11 cellular contexts compared by ENCODE assay signal in the genomic region with DNA sequence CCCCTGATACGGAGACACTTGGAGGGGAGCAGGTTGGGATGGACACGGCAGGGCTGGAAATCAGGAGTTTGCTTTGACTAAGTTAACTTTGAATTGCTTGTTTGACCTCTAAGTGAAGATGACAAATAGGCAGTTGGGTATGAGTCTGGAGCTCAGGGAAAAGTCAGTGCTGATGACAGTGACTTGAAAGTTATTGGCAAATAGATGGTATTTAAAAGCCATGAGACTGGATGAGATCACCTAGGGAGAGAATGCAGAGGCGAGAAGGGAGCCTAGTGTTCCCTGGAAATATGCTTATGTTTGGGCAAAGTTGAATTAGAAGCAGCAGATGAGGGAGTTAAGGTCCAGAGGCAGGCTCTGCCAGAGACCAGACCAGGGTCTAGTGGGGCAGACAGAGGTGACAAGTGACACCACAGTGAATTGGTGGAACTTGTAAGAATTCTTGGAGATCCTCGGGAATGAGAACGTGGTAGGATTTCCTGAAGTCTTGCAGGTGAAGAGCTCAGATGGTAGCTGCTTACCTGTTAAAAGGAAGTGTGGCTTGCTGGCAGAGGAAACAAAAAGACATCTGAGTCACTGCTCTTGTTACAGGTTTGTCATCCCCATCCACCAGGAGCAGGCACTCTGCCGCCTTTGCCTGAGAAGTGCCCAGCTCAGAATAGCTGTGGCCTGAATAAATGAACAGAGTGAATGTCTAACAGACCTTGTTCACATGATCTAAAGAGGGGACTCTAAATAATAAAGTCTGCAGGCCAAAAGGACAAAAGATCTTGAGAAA. TPM values are rescaled to one million over a fixed set of nuclear protein-coding genes. Genes with fewer than 3 reads are reported as not detected.
DNase-seq lines count a peak whose midpoint lies in the region; ATAC-seq, FAIRE-seq and TF ChIP-seq lines count a peak whose summit lies in the region.
"Had no signal": no experiment of that assay in that cellular context is flagged by ENCODE, and none has a peak within 500 bp of the region (broad histone marks: within the 10 kb centered on the region; RNA-seq: fewer than 3 reads in every experiment).

No MANE protein-coding gene starts in this region.

- POLR2A ChIA-PET in endothelial cell of umbilical vein (lab: Charles Lee) = no interaction called here

- peaks cover 16% of the 10 kb centered on the region for H3K4me1 ChIP-seq in endothelial cell of umbilical vein (ENCODE audit: control insufficient read depth, extremely low read depth, insufficient read depth, low read length)
- H3K4me1 ChIP-seq: neural progenitor cell had no signal

- H3K27me3 Mint-ChIP-seq in naive B cell = peaks cover 0 to 3% (median 0%) of the 10 kb centered on the region in 3 donors

- no peaks in the 10 kb centered on the region for H3K9me3 ChIP-seq in endothelial cell of umbilical vein (replicated peaks; ENCODE audit: control insufficient read depth, insufficient read depth, low read length)

- peak overlapping the region in 4 of 6 donors; percentile 39 to 72 (median 64) for H3K27ac Mint-ChIP-seq in naive B cell
- H3K27ac Mint-ChIP-seq: CD4-positive, CD25-positive, alpha-beta regulatory T cell; neural progenitor cell had no signal

- peaks cover 45 to 66% (median 60%) of the 10 kb centered on the region in 3 donors for H3K4me1 Mint-ChIP-seq in naive B cell

- no peak for TF ChIP-seq POLR2A in endothelial cell of umbilical vein (IDR thresholded peaks at IDR 0.05; ENCODE audit: low read depth, low read length)

- ATAC-seq in naive B cell (ENCODE audit: low read depth in 2 of 2) = no peak

- H3K4me2 ChIP-seq in endothelial cell of umbilical vein (ENCODE audit: insufficient read depth, low read length) = no peak overlapping the region
- H3K4me2 ChIP-seq: neural progenitor cell had no signal

- dilution Hi-C loops in endothelial cell of umbilical vein (cut with MboI; ENCODE audit: extremely low pct_ligation_motif_present, low sequenced_read_pairs) = no loop called here

- no peaks in the 10 kb centered on the region for H4K20me1 ChIP-seq in endothelial cell of umbilical vein (replicated peaks; ENCODE audit: control insufficient read depth, extremely low read depth, insufficient read depth, low read length)

- H3K4me3 Mint-ChIP-seq in naive B cell = peak overlapping the region in 6 of 8 donors; percentile 1 to 94 (median 86)
- H3K4me3 Mint-ChIP-seq: CD4-positive, CD25-positive, alpha-beta regulatory T cell; neural progenitor cell had no signal

- FAIRE-seq in endothelial cell of umbilical vein (lab: Jason Lieb, UNC) = peak; percentile 21
- FAIRE-seq: colon had no signal

- H3K36me3 ChIP-seq in endothelial cell of umbilical vein (ENCODE audit: control insufficient read depth in 2 of 2, extremely low read depth in 1 of 2, insufficient read depth in 2 of 2, low read length in 2 of 2) = no peaks in the 10 kb centered on the region
- H3K36me3 ChIP-seq: neural progenitor cell had no signal

- intact Hi-C loops in endothelial cell of umbilical vein (cut with micrococcal nuclease) = loop anchor here (5.0 kb wide), 3 partner anchors 68 to 348 kb away; no protein-coding TSS in a partner anchor

- CTCF ChIA-PET in endothelial cell of umbilical vein (lab: Charles Lee) = interaction anchor here (1.0 to 4.8 kb wide), 2 partner anchors 10 to 87 kb away, joined by 3 to 37 read pairs; a partner anchor contains a TSS

- peak; percentile 60 for DNase-seq in AG20443 (ENCODE audit: low spot score)
- peak; percentile 62 for DNase-seq in HPDE6-E6E7 (ENCODE audit: extremely low spot score)
- DNase-seq in endothelial cell of umbilical vein (ENCODE audit: low read depth, low spot score) = no peak
- DNase-seq in naive B cell = no peak
- no peak for DNase-seq in GM20000 (ENCODE audit: low spot score)
- no peak for DNase-seq in activated CD4-positive, CD25-positive, alpha-beta regulatory T cell (lab: John Stamatoyannopoulos, UW)
- no peak for DNase-seq in LoVo (ENCODE audit: low spot score)
- DNase-seq in NCI-H1048 (lab: John Stamatoyannopoulos, UW) = no peak
- DNase-seq: CD4-positive, CD25-positive, alpha-beta regulatory T cell had no signal

- H3K9ac ChIP-seq in endothelial cell of umbilical vein (replicated peaks; ENCODE audit: extremely low read depth, insufficient read depth, low read length) = no peak overlapping the region
- H3K9ac ChIP-seq: neural progenitor cell had no signal

- H2AFZ ChIP-seq in endothelial cell of umbilical vein (ENCODE audit: low read depth, low read length) = no peak overlapping the region
- H2AFZ ChIP-seq: neural progenitor cell had no signal

- TF ChIP-seq CTCF in endothelial cell of umbilical vein (IDR thresholded peaks at IDR 0.05; ENCODE audit: extremely low read depth in 1 of 2, insufficient read depth in 1 of 2, low read depth in 1 of 2, low read length in 2 of 2) (no peak), GM20000 (IDR thresholded peaks at IDR 0.05; ENCODE audit: extremely low read depth, missing control alignments) (no peak)

- H3K4me3 ChIP-seq in endothelial cell of umbilical vein (replicated peaks in 1 of 3; ENCODE audit: insufficient read depth in 1 of 3, low read depth in 1 of 3, low read length in 3 of 3) = no peak overlapping the region
- H3K4me3 ChIP-seq: neural progenitor cell had no signal

- H3K79me2 ChIP-seq in endothelial cell of umbilical vein (ENCODE audit: control insufficient read depth, insufficient read depth, low read length) = no peaks in the 10 kb centered on the region

- BruUV-seq in endothelial cell of umbilical vein (replicated peaks; lab: Mats Ljungman, UMichigan) = no TSS peak

- H3K36me3 Mint-ChIP-seq in naive B cell = no peaks in the 10 kb centered on the region
- H3K36me3 Mint-ChIP-seq: CD4-positive, CD25-positive, alpha-beta regulatory T cell; neural progenitor cell had no signal

- no peaks in the 10 kb centered on the region for H3K27me3 ChIP-seq in endothelial cell of umbilical vein (ENCODE audit: control insufficient read depth in 2 of 2, insufficient read depth in 2 of 2, low read length in 2 of 2)
- H3K27me3 ChIP-seq: neural progenitor cell had no signal

- H3K9me1 ChIP-seq in endothelial cell of umbilical vein (replicated peaks; ENCODE audit: control insufficient read depth, extremely low read depth, insufficient read depth, low read length) = no peaks in the 10 kb centered on the region

- no peak overlapping the region for H3K27ac ChIP-seq in endothelial cell of umbilical vein (ENCODE audit: insufficient read depth, low read depth, low read length)
- H3K27ac ChIP-seq: neural progenitor cell had no signal

- H3K9me3 Mint-ChIP-seq in naive B cell = no peaks in the 10 kb centered on the region
- H3K9me3 Mint-ChIP-seq: neural progenitor cell had no signal

TF ChIP-seq in endothelial cell of umbilical vein, 7 proteins besides CTCF, POLR2A, EP300 and RAD21:
- TF ChIP-seq FOS (IDR thresholded peaks at IDR 0.05; ENCODE audit: borderline replicate concordance, insufficient read depth, low read length) = no peak
- no peak for TF ChIP-seq MYC (IDR thresholded peaks at IDR 0.05; ENCODE audit: low read depth, low read length)
- no peak for TF ChIP-seq GATA2 (IDR thresholded peaks at IDR 0.05; ENCODE audit: insufficient read depth, insufficient read length, low read depth, low read length)
- TF ChIP-seq JUN (IDR thresholded peaks at IDR 0.05; ENCODE audit: borderline replicate concordance, insufficient read depth, insufficient read length, low read depth) = no peak
- TF ChIP-seq, protein P1, sequence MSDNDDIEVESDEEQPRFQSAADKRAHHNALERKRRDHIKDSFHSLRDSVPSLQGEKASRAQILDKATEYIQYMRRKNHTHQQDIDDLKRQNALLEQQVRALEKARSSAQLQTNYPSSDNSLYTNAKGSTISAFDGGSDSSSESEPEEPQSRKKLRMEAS (IDR thresholded peaks at IDR 0.05; ENCODE audit: insufficient read depth, insufficient read length) = no peak
- no peak for TF ChIP-seq EZH2 (IDR thresholded peaks at IDR 0.05; ENCODE audit: borderline replicate concordance, low read depth, low read length, severe bottlenecking)
- TF ChIP-seq POLR2AphosphoS5 (IDR thresholded peaks at IDR 0.05; ENCODE audit: insufficient read depth, low read depth, low read length) = no peak

RNA-seq across cellular contexts. Expression of a gene that starts 12.5 kb away (rescaled TPM):
- total RNA-seq in endothelial cell of umbilical vein = 4.7 and 5.8 TPM in 2 replicates
- polyA plus RNA-seq in endothelial cell of umbilical vein = 1.0 and 1.2 TPM in 2 replicates
- 1.5 and 1.7 TPM in 2 replicates for polyA plus RNA-seq in endothelial cell of umbilical vein (2011; cell fraction: cytosol; rRNA removed)
- 5.5 and 5.6 TPM in 2 replicates for polyA plus RNA-seq in endothelial cell of umbilical vein (2011; cell fraction: nucleus; rRNA removed)
- 1.9 and 2.4 TPM in 2 replicates for polyA plus RNA-seq in endothelial cell of umbilical vein (2012)
- 4.0 and 5.0 TPM in 2 replicates for polyA minus RNA-seq in endothelial cell of umbilical vein
- polyA minus RNA-seq in endothelial cell of umbilical vein (2011; cell fraction: cytosol; rRNA and poly(A)+ RNA removed) = 3.2 TPM
- polyA minus RNA-seq in endothelial cell of umbilical vein (2011; cell fraction: nucleus; rRNA and poly(A)+ RNA removed) = 2.6 and 3.3 TPM in 2 replicates
- 1 to 10 TPM in 2 of 6 donors, under 1 TPM in 4; 0.16 to 2.9 (median 0.69) TPM for polyA plus RNA-seq in naive B cell (ENCODE audit: low read depth in 6 of 6)

RNA-seq across cellular contexts. Expression of a gene that starts 29.1 kb away (rescaled TPM):
- total RNA-seq in endothelial cell of umbilical vein = 79.0 and 82.3 TPM in 2 replicates
- polyA plus RNA-seq in endothelial cell of umbilical vein (59.6 and 65.6 TPM in 2 replicates), naive B cell (ENCODE audit: low read depth in 6 of 6) (10 to 100 TPM; 13.0 to 30.6 (median 20.3) TPM)
- 77.7 and 81.7 TPM in 2 replicates for polyA plus RNA-seq in endothelial cell of umbilical vein (2011; cell fraction: cytosol; rRNA removed)
- 55.2 and 67.5 TPM in 2 replicates for polyA plus RNA-seq in endothelial cell of umbilical vein (2011; cell fraction: nucleus; rRNA removed)
- polyA plus RNA-seq in endothelial cell of umbilical vein (2012) = 57.0 and 62.8 TPM in 2 replicates
- 43.1 and 48.5 TPM in 2 replicates for polyA minus RNA-seq in endothelial cell of umbilical vein
- polyA minus RNA-seq in endothelial cell of umbilical vein (2011; cell fraction: cytosol; rRNA and poly(A)+ RNA removed) = 14.2 TPM
- 19.4 and 21.8 TPM in 2 replicates for polyA minus RNA-seq in endothelial cell of umbilical vein (2011; cell fraction: nucleus; rRNA and poly(A)+ RNA removed)

Comparison
In these comparisons a context has a peak if more than half of its experiments do, and no peak if none do; other contexts are left out.
1. DNase-seq: peak in AG20443 (single experiment) and HPDE6-E6E7 (single experiment); none in endothelial cell of umbilical vein (single experiment), naive B cell (single experiment), GM20000 (single experiment), activated CD4-positive, CD25-positive, alpha-beta regulatory T cell (0 of 4), LoVo (single experiment) and NCI-H1048 (single experiment).